In genomic region chr4:31383767-31384166, GRCh38 we compare ENCODE assay signal across 1 cellular context.
TF ChIP-seq lines count a peak whose summit lies in the region.

No MANE protein-coding gene starts in this region.

TF ChIP-seq in GM23338, 12 proteins besides CTCF, POLR2A, EP300 and RAD21 (continued from another document):
- TF ChIP-seq ZNF114 (CRISPR knock-in tag; IDR thresholded peaks at IDR 0.05) (no peak), CREB1 (CRISPR knock-in tag; IDR thresholded peaks at IDR 0.05; ENCODE audit: low read depth) (no peak), STAT1 (IDR thresholded peaks at IDR 0.05; ENCODE audit: unreplicated experiment) (no peak), POLR2AphosphoS5 (IDR thresholded peaks at IDR 0.05; ENCODE audit: low read depth) (no peak)
- TF ChIP-seq, protein P1, sequence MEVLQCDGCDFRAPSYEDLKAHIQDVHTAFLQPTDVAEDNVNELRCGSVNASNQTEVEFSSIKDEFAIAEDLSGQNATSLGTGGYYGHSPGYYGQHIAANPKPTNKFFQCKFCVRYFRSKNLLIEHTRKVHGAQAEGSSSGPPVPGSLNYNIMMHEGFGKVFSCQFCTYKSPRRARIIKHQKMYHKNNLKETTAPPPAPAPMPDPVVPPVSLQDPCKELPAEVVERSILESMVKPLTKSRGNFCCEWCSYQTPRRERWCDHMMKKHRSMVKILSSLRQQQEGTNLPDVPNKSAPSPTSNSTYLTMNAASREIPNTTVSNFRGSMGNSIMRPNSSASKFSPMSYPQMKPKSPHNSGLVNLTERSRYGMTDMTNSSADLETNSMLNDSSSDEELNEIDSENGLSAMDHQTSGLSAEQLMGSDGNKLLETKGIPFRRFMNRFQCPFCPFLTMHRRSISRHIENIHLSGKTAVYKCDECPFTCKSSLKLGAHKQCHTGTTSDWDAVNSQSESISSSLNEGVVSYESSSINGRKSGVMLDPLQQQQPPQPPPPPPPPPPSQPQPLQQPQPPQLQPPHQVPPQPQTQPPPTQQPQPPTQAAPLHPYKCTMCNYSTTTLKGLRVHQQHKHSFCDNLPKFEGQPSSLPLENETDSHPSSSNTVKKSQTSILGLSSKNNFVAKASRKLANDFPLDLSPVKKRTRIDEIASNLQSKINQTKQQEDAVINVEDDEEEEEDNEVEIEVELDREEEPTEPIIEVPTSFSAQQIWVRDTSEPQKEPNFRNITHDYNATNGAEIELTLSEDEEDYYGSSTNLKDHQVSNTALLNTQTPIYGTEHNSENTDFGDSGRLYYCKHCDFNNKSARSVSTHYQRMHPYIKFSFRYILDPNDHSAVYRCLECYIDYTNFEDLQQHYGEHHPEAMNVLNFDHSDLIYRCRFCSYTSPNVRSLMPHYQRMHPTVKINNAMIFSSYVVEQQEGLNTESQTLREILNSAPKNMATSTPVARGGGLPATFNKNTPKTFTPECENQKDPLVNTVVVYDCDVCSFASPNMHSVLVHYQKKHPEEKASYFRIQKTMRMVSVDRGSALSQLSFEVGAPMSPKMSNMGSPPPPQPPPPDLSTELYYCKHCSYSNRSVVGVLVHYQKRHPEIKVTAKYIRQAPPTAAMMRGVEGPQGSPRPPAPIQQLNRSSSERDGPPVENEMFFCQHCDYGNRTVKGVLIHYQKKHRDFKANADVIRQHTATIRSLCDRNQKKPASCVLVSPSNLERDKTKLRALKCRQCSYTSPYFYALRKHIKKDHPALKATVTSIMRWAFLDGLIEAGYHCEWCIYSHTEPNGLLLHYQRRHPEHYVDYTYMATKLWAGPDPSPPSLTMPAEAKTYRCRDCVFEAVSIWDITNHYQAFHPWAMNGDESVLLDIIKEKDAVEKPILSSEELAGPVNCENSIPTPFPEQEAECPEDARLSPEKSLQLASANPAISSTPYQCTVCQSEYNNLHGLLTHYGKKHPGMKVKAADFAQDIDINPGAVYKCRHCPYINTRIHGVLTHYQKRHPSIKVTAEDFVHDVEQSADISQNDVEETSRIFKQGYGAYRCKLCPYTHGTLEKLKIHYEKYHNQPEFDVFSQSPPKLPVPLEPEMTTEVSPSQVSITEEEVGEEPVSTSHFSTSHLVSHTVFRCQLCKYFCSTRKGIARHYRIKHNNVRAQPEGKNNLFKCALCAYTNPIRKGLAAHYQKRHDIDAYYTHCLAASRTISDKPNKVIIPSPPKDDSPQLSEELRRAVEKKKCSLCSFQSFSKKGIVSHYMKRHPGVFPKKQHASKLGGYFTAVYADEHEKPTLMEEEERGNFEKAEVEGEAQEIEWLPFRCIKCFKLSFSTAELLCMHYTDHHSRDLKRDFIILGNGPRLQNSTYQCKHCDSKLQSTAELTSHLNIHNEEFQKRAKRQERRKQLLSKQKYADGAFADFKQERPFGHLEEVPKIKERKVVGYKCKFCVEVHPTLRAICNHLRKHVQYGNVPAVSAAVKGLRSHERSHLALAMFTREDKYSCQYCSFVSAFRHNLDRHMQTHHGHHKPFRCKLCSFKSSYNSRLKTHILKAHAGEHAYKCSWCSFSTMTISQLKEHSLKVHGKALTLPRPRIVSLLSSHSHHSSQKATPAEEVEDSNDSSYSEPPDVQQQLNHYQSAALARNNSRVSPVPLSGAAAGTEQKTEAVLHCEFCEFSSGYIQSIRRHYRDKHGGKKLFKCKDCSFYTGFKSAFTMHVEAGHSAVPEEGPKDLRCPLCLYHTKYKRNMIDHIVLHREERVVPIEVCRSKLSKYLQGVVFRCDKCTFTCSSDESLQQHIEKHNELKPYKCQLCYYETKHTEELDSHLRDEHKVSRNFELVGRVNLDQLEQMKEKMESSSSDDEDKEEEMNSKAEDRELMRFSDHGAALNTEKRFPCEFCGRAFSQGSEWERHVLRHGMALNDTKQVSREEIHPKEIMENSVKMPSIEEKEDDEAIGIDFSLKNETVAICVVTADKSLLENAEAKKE (CRISPR knock-in tag; IDR thresholded peaks at IDR 0.05): no peak
